ENCODE assay signal across 13 cellular contexts in the genomic region with DNA sequence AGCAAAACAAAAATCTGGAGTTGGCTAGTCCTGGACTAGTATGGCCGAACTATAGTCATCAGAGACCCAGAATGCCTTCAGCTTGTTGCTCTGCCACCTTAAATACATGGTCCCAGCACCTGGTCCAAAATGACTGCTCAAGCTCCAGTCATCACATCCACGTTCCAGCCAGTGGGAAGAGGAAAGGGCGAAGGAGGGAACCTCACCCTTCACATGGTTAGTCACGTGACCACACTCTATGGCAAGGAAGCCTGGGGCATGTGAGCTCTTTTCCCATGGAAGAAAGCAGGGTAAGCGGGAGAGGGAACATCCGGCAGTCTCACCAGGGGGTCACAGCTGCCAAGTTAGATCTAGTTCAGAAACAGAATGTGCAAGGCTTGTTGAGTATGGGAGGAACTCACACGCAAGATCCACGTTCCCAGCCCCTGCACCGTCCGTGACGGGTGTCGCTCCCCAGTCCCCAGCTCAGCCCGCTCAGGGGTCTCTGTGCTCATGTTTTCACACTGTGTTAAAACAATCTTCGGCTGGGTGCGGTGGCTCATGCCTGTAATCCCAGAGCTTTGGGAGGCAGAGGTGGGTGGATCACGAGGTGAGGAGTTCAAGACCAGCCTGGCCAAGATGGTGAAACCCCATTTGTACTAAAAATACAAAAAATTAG. TPM values are rescaled to one million over a fixed set of nuclear protein-coding genes. Genes with fewer than 3 reads are reported as not detected.
DNase-seq lines count a peak whose midpoint lies in the region; FAIRE-seq and TF ChIP-seq lines count a peak whose summit lies in the region.
"Had no signal": no experiment of that assay in that cellular context is flagged by ENCODE, and none has a peak within 500 bp of the region (broad histone marks: within the 10 kb centered on the region; RNA-seq: fewer than 3 reads in every experiment).

No MANE protein-coding gene starts in this region.

- no peaks in the 10 kb centered on the region for H4K20me1 ChIP-seq in H1 (replicated peaks in 1 of 2; ENCODE audit: control insufficient read depth in 1 of 2, insufficient read depth in 2 of 2, low read length in 2 of 2)

- no peaks in the 10 kb centered on the region for H3K36me3 ChIP-seq in H1 (ENCODE audit: control insufficient read depth in 2 of 4, insufficient read depth in 4 of 4, low read length in 3 of 4)
- H3K36me3 ChIP-seq in small intestine (ENCODE audit: control insufficient read depth in 2 of 2, insufficient read depth in 2 of 2, low read length in 2 of 2): no peaks in the 10 kb centered on the region
- H3K36me3 ChIP-seq in suprapubic skin: no peaks in the 10 kb centered on the region

- H3K4me3 ChIP-seq in H1 (ENCODE audit: extremely low read depth in 1 of 4, insufficient read depth in 2 of 4, low read depth in 3 of 4, low read length in 4 of 4): no peak overlapping the region
- H3K4me3 ChIP-seq in small intestine (ENCODE audit: low read depth in 1 of 2, low read length in 2 of 2): no peak overlapping the region
- no peak overlapping the region for H3K4me3 ChIP-seq in suprapubic skin

- H3K18ac ChIP-seq in H1 (ENCODE audit: extremely low read depth, low read length): no peak overlapping the region

- TF ChIP-seq EP300 in H1 (IDR thresholded peaks at IDR 0.05; ENCODE audit: borderline replicate concordance in 1 of 2, low read depth in 2 of 2, low read length in 2 of 2) (no peak), suprapubic skin (IDR thresholded peaks at IDR 0.05) (no peak)

- no peak overlapping the region for H4K8ac ChIP-seq in H1 (ENCODE audit: extremely low read depth, insufficient read depth, low read length)

- 0 out of 2 replicates have a peak overlapping the region, but pooled peaks have one; percentile 1 for H2BK12ac ChIP-seq in H1 (ENCODE audit: low read depth, low read length)

- no peak overlapping the region for H3K4me2 ChIP-seq in H1 (ENCODE audit: insufficient read depth in 1 of 2, low read depth in 2 of 2, low read length in 2 of 2)

- H3K9ac ChIP-seq in H1 (replicated peaks in 1 of 4; ENCODE audit: extremely low read depth in 1 of 4, low read depth in 3 of 4, low read length in 3 of 4): no peak overlapping the region

- H2AK5ac ChIP-seq in H1 (ENCODE audit: low read depth, low read length): no peak overlapping the region

- no peak overlapping the region for H2BK20ac ChIP-seq in H1 (ENCODE audit: low read length)

- peaks cover 4% of the 10 kb centered on the region; the same call in 1 of the 2 replicates for H3K23me2 ChIP-seq in H1 (ENCODE audit: low read depth, low read length)

- peak overlapping the region; percentile 4 for H4K91ac ChIP-seq in H1 (replicated peaks; ENCODE audit: insufficient read length, low read length)

- H3K79me2 ChIP-seq in H1 (ENCODE audit: control insufficient read depth in 1 of 2, insufficient read depth in 2 of 2, low read length in 2 of 2): no peaks in the 10 kb centered on the region

- no peak for TF ChIP-seq RAD21 in H1 (IDR thresholded peaks at IDR 0.05 in 1 of 2, conservative IDR thresholded peaks at IDR 0.05 in 1 of 2; ENCODE audit: low read depth in 2 of 2, low read length in 2 of 2)

- no peak overlapping the region for H2BK5ac ChIP-seq in H1 (ENCODE audit: low read depth, low read length)

- H3K14ac ChIP-seq in H1 (ENCODE audit: insufficient read length): no peak overlapping the region

- H2BK120ac ChIP-seq in H1 (replicated peaks; ENCODE audit: low read depth, low read length): no peak overlapping the region

- TF ChIP-seq POLR2A in H1 (IDR thresholded peaks at IDR 0.05; ENCODE audit: control extremely low read depth in 1 of 2, low read depth in 2 of 2, low read length in 2 of 2) (no peak), suprapubic skin (IDR thresholded peaks at IDR 0.05) (no peak)

- no peaks in the 10 kb centered on the region for H3K27me3 ChIP-seq in H1 (replicated peaks in 1 of 4; ENCODE audit: control insufficient read depth in 3 of 4, extremely low read depth in 1 of 4, insufficient read depth in 3 of 4, low read length in 3 of 4)
- H3K27me3 ChIP-seq in small intestine (ENCODE audit: control insufficient read depth in 2 of 2, insufficient read depth in 2 of 2, low read length in 2 of 2): no peaks in the 10 kb centered on the region
- no peaks in the 10 kb centered on the region for H3K27me3 ChIP-seq in suprapubic skin

- 84% methylated on average over 16 of the region's 16 CpGs; no CpG with 5 or more reads in 1 of the 2 experiments for WGBS in H1 (ENCODE audit: extremely low coverage in 1 of 2, insufficient coverage in 1 of 2, insufficient read length in 1 of 2, insufficient replicate concordance in 2 of 2, low coverage in 1 of 2, low lambda C conversion rate in 2 of 2, missing lambda C conversion rate in 1 of 2), 2 experiments
- WGBS in small intestine, 3 donors: 73% methylated on average over 16 of the region's 16 CpGs
- WGBS in suprapubic skin: 69% methylated on average over 16 of the region's 16 CpGs

- peaks cover 0 to 22% (median 9%) of the 10 kb centered on the region in 4 experiments; a peak in 5 of 7 replicates for H3K4me1 ChIP-seq in H1 (replicated peaks in 1 of 4; ENCODE audit: control insufficient read depth in 3 of 4, insufficient read depth in 4 of 4, low read length in 3 of 4)
- peaks cover 0 to 5% of the 10 kb centered on the region in 2 donors for H3K4me1 ChIP-seq in small intestine (ENCODE audit: control insufficient read depth in 2 of 2, insufficient read depth in 1 of 2, low read depth in 1 of 2, low read length in 1 of 2)
- H3K4me1 ChIP-seq in suprapubic skin: peaks cover 45% of the 10 kb centered on the region

- H3K23ac ChIP-seq in H1 (ENCODE audit: insufficient read length): no peak overlapping the region

- 0 out of 2 replicates have a peak overlapping the region, but pooled peaks have one; percentile 5 for H2AFZ ChIP-seq in H1 (ENCODE audit: low read length)

- H4K5ac ChIP-seq in H1 (ENCODE audit: insufficient read length, low read depth, low read length): no peak overlapping the region

- no peaks in the 10 kb centered on the region for H3K79me1 ChIP-seq in H1 (ENCODE audit: low read depth, low read length)

- no peak overlapping the region for H3K4ac ChIP-seq in H1 (replicated peaks; ENCODE audit: insufficient read length, low read depth, low read length)

- no peak overlapping the region for H2BK15ac ChIP-seq in H1 (ENCODE audit: low read length)

- H3K56ac ChIP-seq in H1 (replicated peaks; ENCODE audit: insufficient read length, low read depth, low read length): no peak overlapping the region

- FAIRE-seq in H1 (lab: Jason Lieb, UNC) (no peak), small intestine (lab: Jason Lieb, UNC) (no peak)
- FAIRE-seq: colon had no signal

- no peak overlapping the region for H3K27ac ChIP-seq in H1 (ENCODE audit: low read depth, low read length)
- H3K27ac ChIP-seq in small intestine (ENCODE audit: low read depth in 1 of 2, low read length in 1 of 2): peak overlapping the region; percentile 0 to 85
- H3K27ac ChIP-seq in suprapubic skin: no peak overlapping the region

- no peaks in the 10 kb centered on the region for H3K9me3 ChIP-seq in H1 (ENCODE audit: insufficient read depth in 2 of 2, low read depth in 1 of 2, low read length in 1 of 2)
- H3K9me3 ChIP-seq in small intestine (ENCODE audit: control insufficient read depth, low read depth): no peaks in the 10 kb centered on the region
- no peaks in the 10 kb centered on the region for H3K9me3 ChIP-seq in suprapubic skin

- POLR2A ChIA-PET in H1 (lab: Charles Lee; ENCODE audit: partially characterized antibody): interaction anchor here (1.2 to 2.0 kb wide), 3 partner anchors 27 to 236 kb away, joined by 3 to 5 read pairs (median 4); a partner anchor contains a TSS

- no peak for TF ChIP-seq CTCF in H1 (IDR thresholded peaks at IDR 0.05; ENCODE audit: control extremely low read depth in 1 of 3, insufficient read depth in 1 of 3, low read depth in 1 of 3, low read length in 3 of 3)
- TF ChIP-seq CTCF in suprapubic skin (IDR thresholded peaks at IDR 0.05): no peak

- CTCF ChIA-PET in H1 (lab: Charles Lee; ENCODE audit: partially characterized antibody): interaction anchor here (0.6 to 3.2 kb wide), 8 partner anchors 26 to 81 kb away, joined by 3 to 13 read pairs (median 4); no protein-coding TSS in a partner anchor

- DNase-seq in NCI-H748 (lab: John Stamatoyannopoulos, UW; ENCODE audit: unreplicated experiment) (peak; percentile 39), NCI-H748 treated with DMSO at 0.1 percent for 48 hours (lab: John Stamatoyannopoulos, UW) (no peak), NCI-H345 (lab: John Stamatoyannopoulos, UW) (peak; percentile 88), H1 (ENCODE audit: low read depth in 1 of 2, low spot score in 2 of 2) (no peak), small intestine (peak; percentile 75), suprapubic skin (ENCODE audit: low spot score in 2 of 2) (no peak), NCI-H1092 (lab: John Stamatoyannopoulos, UW) (no peak), superior temporal gyrus (ENCODE audit: extremely low spot score) (no peak)
- DNase-seq: activated B cell treated with CpG ODN at 0.5 μM for 24 hours, natural killer cell had no signal

RNA-seq across cellular contexts. Expression of a gene that starts 1.9 kb away (rescaled TPM):
- 18.0 and 20.0 TPM in 2 replicates for total RNA-seq in H1 (2021; fragmentation: NEBNext Ultra II Directional; extraction: Animal tissue kit (Norgen Biotek cat#: 25700))
- polyA plus RNA-seq in H1 (2011; rRNA removed) (20.7 and 24.6 TPM in 2 replicates), small intestine (100 to 1,000 TPM in 2 of 3 donors, 10 to 100 TPM in 1; 84.7 to 363 (median 279) TPM)
- 19.7 TPM for polyA plus RNA-seq in H1 (2011; cell fraction: cytosol; rRNA removed)
- 185 TPM for polyA plus RNA-seq in H1 (2011; cell fraction: nucleus; rRNA removed)
- polyA plus RNA-seq in H1 (2012, experiment 1 of 2): 20.7 to 42.8 TPM (median 32.2 TPM) in 4 replicates
- 11.9 TPM for polyA plus RNA-seq in H1 (2012, experiment 2 of 2)
- polyA plus RNA-seq in H1 (2013, experiment 1 of 2): 14.6 TPM
- 13.7 TPM for polyA plus RNA-seq in H1 (2013, experiment 2 of 2)
- polyA minus RNA-seq in H1 (2011; rRNA and poly(A)+ RNA removed): 5.2 and 7.0 TPM in 2 replicates
- polyA minus RNA-seq in H1 (2011; cell fraction: cytosol; rRNA and poly(A)+ RNA removed): 5.6 TPM
- polyA minus RNA-seq in H1 (2011; cell fraction: nucleus; rRNA and poly(A)+ RNA removed): 19.3 TPM
- total RNA-seq in suprapubic skin: 100 to 1,000 TPM in 2 of 4 donors, 10 to 100 TPM in 2; 76.8 to 166 (median 103) TPM
- total RNA-seq: temporal lobe had no signal

RNA-seq across cellular contexts. Expression of a gene that starts 6.4 kb away (rescaled TPM):
- total RNA-seq in H1 (2021; fragmentation: NEBNext Ultra II Directional; extraction: Animal tissue kit (Norgen Biotek cat#: 25700)): 48.7 and 52.4 TPM in 2 replicates
- 68.2 and 108 TPM in 2 replicates for polyA plus RNA-seq in H1 (2011; rRNA removed)
- polyA plus RNA-seq in H1 (2011; cell fraction: cytosol; rRNA removed): 69.7 TPM
- polyA plus RNA-seq in H1 (2011; cell fraction: nucleus; rRNA removed): 197 TPM
- 33.3 to 60.1 TPM (median 54.3 TPM) in 4 replicates for polyA plus RNA-seq in H1 (2012, experiment 1 of 2)
- polyA plus RNA-seq in H1 (2012, experiment 2 of 2): 51.9 TPM
- polyA plus RNA-seq in H1 (2013, experiment 1 of 2): 42.4 TPM
- 39.1 TPM for polyA plus RNA-seq in H1 (2013, experiment 2 of 2)
- 49.6 and 57.3 TPM in 2 replicates for polyA minus RNA-seq in H1 (2011; rRNA and poly(A)+ RNA removed)
- 38.8 TPM for polyA minus RNA-seq in H1 (2011; cell fraction: cytosol; rRNA and poly(A)+ RNA removed)
- polyA minus RNA-seq in H1 (2011; cell fraction: nucleus; rRNA and poly(A)+ RNA removed): 51.9 TPM
- polyA plus RNA-seq in small intestine: 10 to 100 TPM in 2 of 3 donors, 1 to 10 TPM in 1; 9.5 to 20.3 (median 10.5) TPM
- total RNA-seq in suprapubic skin: 10 to 100 TPM; 22.3 to 31.0 (median 25.3) TPM

RNA-seq across cellular contexts. Expression of a gene that starts 28.9 kb away (rescaled TPM):
- 66.3 and 68.9 TPM in 2 replicates for total RNA-seq in H1 (2021; fragmentation: NEBNext Ultra II Directional; extraction: Animal tissue kit (Norgen Biotek cat#: 25700))
- polyA plus RNA-seq in H1 (2011; rRNA removed) (55.2 and 94.2 TPM in 2 replicates), small intestine (100 to 1,000 TPM in 2 of 3 donors, 10 to 100 TPM in 1; 96.1 to 219 (median 215) TPM)
- polyA plus RNA-seq in H1 (2011; cell fraction: cytosol; rRNA removed): 57.0 TPM
- 133 TPM for polyA plus RNA-seq in H1 (2011; cell fraction: nucleus; rRNA removed)
- polyA plus RNA-seq in H1 (2012, experiment 1 of 2): 35.4 to 56.4 TPM (median 48.3 TPM) in 4 replicates
- polyA plus RNA-seq in H1 (2012, experiment 2 of 2): 55.4 TPM
- 51.9 TPM for polyA plus RNA-seq in H1 (2013, experiment 1 of 2)
- 52.5 TPM for polyA plus RNA-seq in H1 (2013, experiment 2 of 2)
- polyA minus RNA-seq in H1 (2011; rRNA and poly(A)+ RNA removed): 13.0 and 16.6 TPM in 2 replicates
- 26.2 TPM for polyA minus RNA-seq in H1 (2011; cell fraction: cytosol; rRNA and poly(A)+ RNA removed)
- 24.8 TPM for polyA minus RNA-seq in H1 (2011; cell fraction: nucleus; rRNA and poly(A)+ RNA removed)
- total RNA-seq in suprapubic skin: 10 to 100 TPM; 14.2 to 26.0 (median 16.5) TPM

RNA-seq across cellular contexts. Expression of a gene that starts 49.7 kb away (rescaled TPM):
- total RNA-seq in H1 (2021; fragmentation: NEBNext Ultra II Directional; extraction: Animal tissue kit (Norgen Biotek cat#: 25700)): 28.5 and 28.7 TPM in 2 replicates
- 16.7 and 28.0 TPM in 2 replicates for polyA plus RNA-seq in H1 (2011; rRNA removed)
- polyA plus RNA-seq in H1 (2011; cell fraction: cytosol; rRNA removed): 25.0 TPM
- polyA plus RNA-seq in H1 (2011; cell fraction: nucleus; rRNA removed): 35.4 TPM
- 10.9 to 22.0 TPM (median 18.8 TPM) in 4 replicates for polyA plus RNA-seq in H1 (2012, experiment 1 of 2)
- 14.5 TPM for polyA plus RNA-seq in H1 (2012, experiment 2 of 2)
- 11.0 TPM for polyA plus RNA-seq in H1 (2013, experiment 1 of 2)
- 12.3 TPM for polyA plus RNA-seq in H1 (2013, experiment 2 of 2)
- polyA minus RNA-seq in H1 (2011; rRNA and poly(A)+ RNA removed): 11.3 and 13.9 TPM in 2 replicates
- 33.5 TPM for polyA minus RNA-seq in H1 (2011; cell fraction: cytosol; rRNA and poly(A)+ RNA removed)
- 11.1 TPM for polyA minus RNA-seq in H1 (2011; cell fraction: nucleus; rRNA and poly(A)+ RNA removed)
- polyA plus RNA-seq in small intestine: 100 to 1,000 TPM in 2 of 3 donors, 10 to 100 TPM in 1; 97.0 to 152 (median 125) TPM
- total RNA-seq in suprapubic skin: 100 to 1,000 TPM; 318 to 486 (median 428) TPM
- polyA plus RNA-seq: IgD-negative memory B cell had no signal

Comparison
In these comparisons a context has a peak if more than half of its experiments do, and no peak if none do; other contexts are left out.
1. DNase-seq: peak in NCI-H748 (single experiment), NCI-H345 (single experiment) and small intestine (single experiment); none in NCI-H748 treated with DMSO at 0.1 percent for 48 hours (single experiment), H1 (0 of 2), suprapubic skin (0 of 2), NCI-H1092 (single experiment) and superior temporal gyrus (single experiment).
2. H3K27ac ChIP-seq: peak in small intestine (2 of 2); none in H1 (single experiment) and suprapubic skin (single experiment).